In the genomic region with DNA sequence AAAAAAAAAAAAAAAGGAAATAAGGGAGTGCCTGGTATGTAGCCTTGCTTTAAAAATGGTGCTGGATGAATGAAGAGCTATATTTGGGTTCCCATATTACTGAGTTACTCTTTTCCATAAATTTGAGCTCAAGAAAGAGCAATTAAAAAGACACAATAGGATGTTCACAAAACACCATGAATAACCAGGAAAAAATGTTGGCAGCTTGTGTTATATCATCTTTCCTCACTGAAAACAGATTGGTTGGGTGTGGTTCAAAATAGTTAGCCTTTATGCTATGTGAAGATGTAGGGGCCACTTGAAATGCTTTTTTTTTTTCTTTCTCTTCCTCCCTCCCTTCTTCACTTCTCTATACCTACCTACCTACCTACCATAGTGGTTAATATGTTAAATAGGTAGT, we compare ENCODE assay signal across 1 cellular context.
TF ChIP-seq lines count a peak whose summit lies in the region.

No MANE protein-coding gene starts in this region.

TF ChIP-seq in GM23338, 12 proteins besides CTCF, POLR2A, EP300 and RAD21:
- TF ChIP-seq CREB1 (CRISPR knock-in tag; IDR thresholded peaks at IDR 0.05; ENCODE audit: low read depth) (no peak), ZNF114 (CRISPR knock-in tag; IDR thresholded peaks at IDR 0.05) (no peak)
